In genomic region chr1:185317034-185317885, GRCh38 we compare ENCODE assay signal across 1 cellular context.
TF ChIP-seq lines count a peak whose summit lies in the region.

Gene IVNS1ABP (minus strand): TSS chr1:185317243. CDS start chr1:185309493, 7,750 bp downstream.

TF ChIP-seq in GM12878, 131 proteins besides CTCF, POLR2A, EP300 and RAD21 (continued from another document):
- TF ChIP-seq, protein P1, sequence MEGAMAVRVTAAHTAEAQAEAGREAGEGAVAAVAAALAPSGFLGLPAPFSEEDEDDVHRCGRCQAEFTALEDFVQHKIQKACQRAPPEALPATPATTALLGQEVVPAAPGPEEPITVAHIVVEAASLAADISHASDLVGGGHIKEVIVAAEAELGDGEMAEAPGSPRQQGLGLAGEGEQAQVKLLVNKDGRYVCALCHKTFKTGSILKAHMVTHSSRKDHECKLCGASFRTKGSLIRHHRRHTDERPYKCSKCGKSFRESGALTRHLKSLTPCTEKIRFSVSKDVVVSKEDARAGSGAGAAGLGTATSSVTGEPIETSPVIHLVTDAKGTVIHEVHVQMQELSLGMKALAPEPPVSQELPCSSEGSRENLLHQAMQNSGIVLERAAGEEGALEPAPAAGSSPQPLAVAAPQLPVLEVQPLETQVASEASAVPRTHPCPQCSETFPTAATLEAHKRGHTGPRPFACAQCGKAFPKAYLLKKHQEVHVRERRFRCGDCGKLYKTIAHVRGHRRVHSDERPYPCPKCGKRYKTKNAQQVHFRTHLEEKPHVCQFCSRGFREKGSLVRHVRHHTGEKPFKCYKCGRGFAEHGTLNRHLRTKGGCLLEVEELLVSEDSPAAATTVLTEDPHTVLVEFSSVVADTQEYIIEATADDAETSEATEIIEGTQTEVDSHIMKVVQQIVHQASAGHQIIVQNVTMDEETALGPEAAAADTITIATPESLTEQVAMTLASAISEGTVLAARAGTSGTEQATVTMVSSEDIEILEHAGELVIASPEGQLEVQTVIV (IDR thresholded peaks at IDR 0.05; ENCODE audit: borderline replicate concordance, partially characterized antibody), result no peak
- TF ChIP-seq MYB (IDR thresholded peaks at IDR 0.05; ENCODE audit: borderline replicate concordance, low read depth, low read length) (peak; percentile 79; the same call in 1 of the 2 replicates), GATAD2B (conservative IDR thresholded peaks at IDR 0.05; ENCODE audit: low read depth) (peak; percentile 55), GABPA (IDR thresholded peaks at IDR 0.05; ENCODE audit: low read depth) (peak; percentile 76), LARP7 (IDR thresholded peaks at IDR 0.05) (peak; percentile 86), BACH1 (IDR thresholded peaks at IDR 0.05; ENCODE audit: borderline replicate concordance) (peak; percentile 97), NKRF (conservative IDR thresholded peaks at IDR 0.05) (peak; percentile 92), CREB1 (IDR thresholded peaks at IDR 0.05; ENCODE audit: low read depth) (peak; percentile 86), PAX5 (IDR thresholded peaks at IDR 0.05; ENCODE audit: borderline replicate concordance, low read depth, low read length) (0 out of 2 replicates have a peak, but pooled peaks have one; percentile 37), STAT1 (conservative IDR thresholded peaks at IDR 0.05) (peak; percentile 76; the same call in 1 of the 2 replicates), CEBPB (IDR thresholded peaks at IDR 0.05; ENCODE audit: borderline replicate concordance in 1 of 2, low read depth in 2 of 2, low read length in 2 of 2) (no peak), HSF1 (IDR thresholded peaks at IDR 0.05; ENCODE audit: low read depth, low read length) (0 out of 2 replicates have a peak, but pooled peaks have one; percentile 12), ZZZ3 (IDR thresholded peaks at IDR 0.05; ENCODE audit: control insufficient read depth, insufficient read length, low read depth) (no peak), NBN (IDR thresholded peaks at IDR 0.05) (no peak; the same call in none of the 2 replicates), RELA (IDR thresholded peaks at IDR 0.05; ENCODE audit: borderline replicate concordance, partially characterized antibody) (peak; percentile 17), SMAD1 (IDR thresholded peaks at IDR 0.05; ENCODE audit: low read depth, partially characterized antibody) (peak; percentile 64), SIN3A (IDR thresholded peaks at IDR 0.05; ENCODE audit: low read depth, low read length) (peak; percentile 79; the same call in 1 of the 2 replicates), TCF12 (IDR thresholded peaks at IDR 0.05; ENCODE audit: low read depth, low read length) (peak; percentile 65; the same call in 1 of the 2 replicates), CBFB (IDR thresholded peaks at IDR 0.05; ENCODE audit: low read depth) (peak; percentile 57; the same call in 1 of the 2 replicates), CREM (IDR thresholded peaks at IDR 0.05; ENCODE audit: low read depth) (peak; percentile 70), RB1 (IDR thresholded peaks at IDR 0.05; ENCODE audit: borderline replicate concordance) (peak; percentile 87), HDAC6 (IDR thresholded peaks at IDR 0.05; ENCODE audit: unreplicated experiment) (no peak), EED (IDR thresholded peaks at IDR 0.05; ENCODE audit: low read depth) (peak; percentile 50), ZNF217 (IDR thresholded peaks at IDR 0.05) (no peak)
- TF ChIP-seq, protein P2, sequence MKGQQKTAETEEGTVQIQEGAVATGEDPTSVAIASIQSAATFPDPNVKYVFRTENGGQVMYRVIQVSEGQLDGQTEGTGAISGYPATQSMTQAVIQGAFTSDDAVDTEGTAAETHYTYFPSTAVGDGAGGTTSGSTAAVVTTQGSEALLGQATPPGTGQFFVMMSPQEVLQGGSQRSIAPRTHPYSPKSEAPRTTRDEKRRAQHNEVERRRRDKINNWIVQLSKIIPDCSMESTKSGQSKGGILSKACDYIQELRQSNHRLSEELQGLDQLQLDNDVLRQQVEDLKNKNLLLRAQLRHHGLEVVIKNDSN (IDR thresholded peaks at IDR 0.05; ENCODE audit: borderline replicate concordance, extremely low read length, insufficient read depth, low read depth, low read length), result peak; percentile 73
- TF ChIP-seq, protein P3, sequence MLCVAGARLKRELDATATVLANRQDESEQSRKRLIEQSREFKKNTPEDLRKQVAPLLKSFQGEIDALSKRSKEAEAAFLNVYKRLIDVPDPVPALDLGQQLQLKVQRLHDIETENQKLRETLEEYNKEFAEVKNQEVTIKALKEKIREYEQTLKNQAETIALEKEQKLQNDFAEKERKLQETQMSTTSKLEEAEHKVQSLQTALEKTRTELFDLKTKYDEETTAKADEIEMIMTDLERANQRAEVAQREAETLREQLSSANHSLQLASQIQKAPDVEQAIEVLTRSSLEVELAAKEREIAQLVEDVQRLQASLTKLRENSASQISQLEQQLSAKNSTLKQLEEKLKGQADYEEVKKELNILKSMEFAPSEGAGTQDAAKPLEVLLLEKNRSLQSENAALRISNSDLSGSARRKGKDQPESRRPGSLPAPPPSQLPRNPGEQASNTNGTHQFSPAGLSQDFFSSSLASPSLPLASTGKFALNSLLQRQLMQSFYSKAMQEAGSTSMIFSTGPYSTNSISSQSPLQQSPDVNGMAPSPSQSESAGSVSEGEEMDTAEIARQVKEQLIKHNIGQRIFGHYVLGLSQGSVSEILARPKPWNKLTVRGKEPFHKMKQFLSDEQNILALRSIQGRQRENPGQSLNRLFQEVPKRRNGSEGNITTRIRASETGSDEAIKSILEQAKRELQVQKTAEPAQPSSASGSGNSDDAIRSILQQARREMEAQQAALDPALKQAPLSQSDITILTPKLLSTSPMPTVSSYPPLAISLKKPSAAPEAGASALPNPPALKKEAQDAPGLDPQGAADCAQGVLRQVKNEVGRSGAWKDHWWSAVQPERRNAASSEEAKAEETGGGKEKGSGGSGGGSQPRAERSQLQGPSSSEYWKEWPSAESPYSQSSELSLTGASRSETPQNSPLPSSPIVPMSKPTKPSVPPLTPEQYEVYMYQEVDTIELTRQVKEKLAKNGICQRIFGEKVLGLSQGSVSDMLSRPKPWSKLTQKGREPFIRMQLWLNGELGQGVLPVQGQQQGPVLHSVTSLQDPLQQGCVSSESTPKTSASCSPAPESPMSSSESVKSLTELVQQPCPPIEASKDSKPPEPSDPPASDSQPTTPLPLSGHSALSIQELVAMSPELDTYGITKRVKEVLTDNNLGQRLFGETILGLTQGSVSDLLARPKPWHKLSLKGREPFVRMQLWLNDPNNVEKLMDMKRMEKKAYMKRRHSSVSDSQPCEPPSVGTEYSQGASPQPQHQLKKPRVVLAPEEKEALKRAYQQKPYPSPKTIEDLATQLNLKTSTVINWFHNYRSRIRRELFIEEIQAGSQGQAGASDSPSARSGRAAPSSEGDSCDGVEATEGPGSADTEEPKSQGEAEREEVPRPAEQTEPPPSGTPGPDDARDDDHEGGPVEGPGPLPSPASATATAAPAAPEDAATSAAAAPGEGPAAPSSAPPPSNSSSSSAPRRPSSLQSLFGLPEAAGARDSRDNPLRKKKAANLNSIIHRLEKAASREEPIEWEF (IDR thresholded peaks at IDR 0.05; ENCODE audit: insufficient replicate concordance, low read depth, low read length), result no peak
- TF ChIP-seq, protein P4, sequence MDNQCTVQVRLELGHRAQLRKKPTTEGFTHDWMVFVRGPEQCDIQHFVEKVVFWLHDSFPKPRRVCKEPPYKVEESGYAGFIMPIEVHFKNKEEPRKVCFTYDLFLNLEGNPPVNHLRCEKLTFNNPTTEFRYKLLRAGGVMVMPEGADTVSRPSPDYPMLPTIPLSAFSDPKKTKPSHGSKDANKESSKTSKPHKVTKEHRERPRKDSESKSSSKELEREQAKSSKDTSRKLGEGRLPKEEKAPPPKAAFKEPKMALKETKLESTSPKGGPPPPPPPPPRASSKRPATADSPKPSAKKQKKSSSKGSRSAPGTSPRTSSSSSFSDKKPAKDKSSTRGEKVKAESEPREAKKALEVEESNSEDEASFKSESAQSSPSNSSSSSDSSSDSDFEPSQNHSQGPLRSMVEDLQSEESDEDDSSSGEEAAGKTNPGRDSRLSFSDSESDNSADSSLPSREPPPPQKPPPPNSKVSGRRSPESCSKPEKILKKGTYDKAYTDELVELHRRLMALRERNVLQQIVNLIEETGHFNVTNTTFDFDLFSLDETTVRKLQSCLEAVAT (IDR thresholded peaks at IDR 0.05), result peak; percentile 93
